ENCODE assay signal across 8 cellular contexts in the genomic region with DNA sequence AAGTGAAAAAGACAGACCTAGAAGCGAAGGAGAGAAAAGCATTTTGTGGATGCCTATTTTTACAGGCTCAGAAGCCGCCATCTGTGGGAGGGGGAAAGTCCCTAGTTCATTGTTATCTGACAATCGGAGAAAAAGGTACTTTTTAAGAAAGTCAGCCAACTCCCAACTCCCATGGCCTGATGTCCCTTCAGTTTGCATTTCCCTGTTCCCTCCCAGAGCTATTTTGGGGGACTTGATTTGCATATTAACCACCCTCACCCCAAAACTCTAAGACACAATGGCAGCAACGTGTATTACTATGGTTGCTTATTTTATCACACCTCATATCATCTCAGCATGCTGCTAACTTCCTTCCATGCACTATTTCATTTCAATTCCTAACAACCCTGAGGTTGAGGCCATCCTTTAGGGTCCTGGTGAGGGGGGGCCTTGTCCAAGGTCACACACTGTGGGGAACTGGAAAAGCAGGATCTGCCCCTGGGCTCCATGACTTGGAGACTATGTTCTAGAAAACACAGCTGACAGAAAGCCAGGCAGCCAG.
DNase-seq lines count a peak whose midpoint lies in the region; ATAC-seq lines count a peak whose summit lies in the region.
"Had no signal": no experiment of that assay in that cellular context is flagged by ENCODE, and none has a peak within 500 bp of the region (broad histone marks: within the 10 kb centered on the region; RNA-seq: fewer than 3 reads in every experiment).

No MANE protein-coding gene starts in this region.

- peak overlapping the region; percentile 82 for H3K27ac Mint-ChIP-seq in T-helper 1 cell treated with Interleukin-12 subunit alpha and Interleukin-12 subunit beta and Interleukin-4 antibody, amounts not matched to agents 30 μg/mL and 1 μg/mL, for 36 hours

- peak; percentile 42 for ATAC-seq in GM18870 (IDR thresholded peaks at IDR 0.05; ENCODE audit: unreplicated experiment)
- ATAC-seq in HG02623 (IDR thresholded peaks at IDR 0.05; ENCODE audit: unreplicated experiment) = peak; percentile 56

- peak; percentile 64 for DNase-seq in stimulated activated CD4-positive, alpha-beta T cell treated with anti-CD3 and anti-CD28 coated beads, Interleukin-4, amount 100 ng/mL, for 24 hours
- DNase-seq in caudate nucleus (lab: John Stamatoyannopoulos, UW) = no peak
- no peak for DNase-seq in germinal center (ENCODE audit: low spot score)
- no peak for DNase-seq in islet precursor cell
- DNase-seq: erythroblast had no signal

- peaks cover 36% of the 10 kb centered on the region for H3K4me1 Mint-ChIP-seq in T-helper 1 cell treated with Interleukin-12 subunit alpha and Interleukin-12 subunit beta and Interleukin-4 antibody, amounts not matched to agents 30 μg/mL and 1 μg/mL, for 36 hours (ENCODE audit: low read depth)

- no peak overlapping the region for H3K27ac ChIP-seq in caudate nucleus (ENCODE audit: low read depth, low read length)

- peaks cover 26% of the 10 kb centered on the region for H3K36me3 Mint-ChIP-seq in T-helper 1 cell treated with Interleukin-12 subunit alpha and Interleukin-12 subunit beta and Interleukin-4 antibody, amounts not matched to agents 30 μg/mL and 1 μg/mL, for 36 hours (ENCODE audit: low read depth)

- H3K27me3 Mint-ChIP-seq in T-helper 1 cell treated with Interleukin-12 subunit alpha and Interleukin-12 subunit beta and Interleukin-4 antibody, amounts not matched to agents 30 μg/mL and 1 μg/mL, for 36 hours (ENCODE audit: low read depth) = peaks cover 3% of the 10 kb centered on the region

- peaks cover 24% of the 10 kb centered on the region for H3K9me3 Mint-ChIP-seq in T-helper 1 cell treated with Interleukin-12 subunit alpha and Interleukin-12 subunit beta and Interleukin-4 antibody, amounts not matched to agents 30 μg/mL and 1 μg/mL, for 36 hours

- peak overlapping the region; percentile 50 for H3K4me3 Mint-ChIP-seq in T-helper 1 cell treated with Interleukin-12 subunit alpha and Interleukin-12 subunit beta and Interleukin-4 antibody, amounts not matched to agents 30 μg/mL and 1 μg/mL, for 36 hours
